Comparison of ENCODE assay signal across 1 cellular context in genomic region chr5:106587-106986, GRCh38.
A peak's percentile ranks its signal among the peaks of the same experiment; 100 is the strongest.
TF ChIP-seq lines count a peak whose summit lies in the region.

No MANE protein-coding gene starts in this region.

TF ChIP-seq in K562, 482 proteins besides CTCF, POLR2A, EP300 and RAD21:
- TF ChIP-seq ELK1 (CRISPR knock-in tag; IDR thresholded peaks at IDR 0.05), result no peak
- TF ChIP-seq MAX (CRISPR knock-in tag; IDR thresholded peaks at IDR 0.05), result peak; percentile 17; the same call in 1 of the 2 replicates
- peak; percentile 60 for TF ChIP-seq CTCFL (IDR thresholded peaks at IDR 0.05; ENCODE audit: borderline replicate concordance, insufficient read depth, low read depth, low read length, poor library complexity, severe bottlenecking)
TF ChIP-seq in K562: peak in this region for 2.
